ENCODE assay signal across 9 cellular contexts in the genomic region with DNA sequence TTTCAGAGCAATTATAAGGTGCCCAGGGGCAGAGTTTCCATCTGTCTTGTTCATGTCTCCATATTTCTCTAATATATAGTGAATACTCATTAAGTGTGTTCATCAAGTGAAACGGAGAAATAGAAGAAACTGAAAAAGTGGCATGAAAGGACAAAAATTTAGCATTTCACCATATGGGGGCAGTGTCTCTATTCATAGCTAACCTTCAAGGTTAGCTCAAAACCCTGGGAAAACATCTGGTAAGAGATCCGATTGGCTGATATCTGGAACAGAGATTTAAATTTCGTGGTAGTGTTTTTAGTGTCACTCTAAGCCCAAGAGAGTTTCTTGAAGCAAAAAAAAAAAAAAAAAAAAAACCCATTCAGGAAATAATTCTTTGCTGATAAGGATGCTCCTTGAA.
DNase-seq lines count a peak whose midpoint lies in the region; ATAC-seq, FAIRE-seq and TF ChIP-seq lines count a peak whose summit lies in the region.
"Had no signal": no experiment of that assay in that cellular context is flagged by ENCODE, and none has a peak within 500 bp of the region (broad histone marks: within the 10 kb centered on the region; RNA-seq: fewer than 3 reads in every experiment).

No MANE protein-coding gene starts in this region.

- no TSS peak for BruUV-seq in HepG2 (replicated peaks; lab: Mats Ljungman, UMichigan)

- CTCF ChIA-PET in HepG2 (lab: Yijun Ruan, JAX; ENCODE audit: low intra/inter-chr PET ratio, low total read pairs): interaction anchor here (1.4 kb wide), 1 partner anchor 154 kb away, joined by 3 read pairs; no protein-coding TSS in a partner anchor

- H2AFZ ChIP-seq in HepG2 (ENCODE audit: low read length): no peak overlapping the region

- H3K27me3 Mint-ChIP-seq in glutamatergic neuron (ENCODE audit: unreplicated experiment): no peaks in the 10 kb centered on the region

- no peak overlapping the region for H3K4me3 Mint-ChIP-seq in glutamatergic neuron (ENCODE audit: unreplicated experiment)

- TF ChIP-seq CTCF in HepG2 (CRISPR knock-in tag; IDR thresholded peaks at IDR 0.05) (peak; percentile 20; the same call in 1 of the 2 replicates), right lobe of liver (IDR thresholded peaks at IDR 0.05) (peak in 1 of 4 donors; percentile 12), upper lobe of right lung (IDR thresholded peaks at IDR 0.05) (peak; percentile 31), glutamatergic neuron (IDR thresholded peaks at IDR 0.05; ENCODE audit: partially characterized antibody, unreplicated experiment) (no peak)

- TF ChIP-seq POLR2A in HepG2 (IDR thresholded peaks at IDR 0.05; ENCODE audit: insufficient read depth in 1 of 2, low read depth in 2 of 2, low read length in 2 of 2) (no peak), right lobe of liver (IDR thresholded peaks at IDR 0.05) (no peak)

- FAIRE-seq in HepG2 (lab: Jason Lieb, UNC) (no peak), frontal cortex (lab: Jason Lieb, UNC) (no peak)
- FAIRE-seq: HTR-8/SVneo had no signal

- no peak overlapping the region for H3K27ac Mint-ChIP-seq in glutamatergic neuron (ENCODE audit: unreplicated experiment)

- no peak overlapping the region for H3K4me3 ChIP-seq in HepG2 (replicated peaks in 1 of 3; ENCODE audit: insufficient read depth in 1 of 3, low read depth in 2 of 3, low read length in 3 of 3)
- H3K4me3 ChIP-seq in right lobe of liver: no peak overlapping the region
- no peak overlapping the region for H3K4me3 ChIP-seq in upper lobe of right lung

- peak; percentile 51; the same call in 2 of the 3 replicates for ATAC-seq in HepG2
- no peak for ATAC-seq in right lobe of liver
- ATAC-seq in upper lobe of right lung: no peak
- no peak for ATAC-seq in GM18870 (IDR thresholded peaks at IDR 0.05; ENCODE audit: unreplicated experiment)

- H4K20me1 ChIP-seq in HepG2 (ENCODE audit: insufficient read depth, low read length): no peaks in the 10 kb centered on the region

- H3K27me3 ChIP-seq in HepG2 (ENCODE audit: control insufficient read depth in 1 of 2, insufficient read depth in 2 of 2, low read length in 2 of 2) (no peaks in the 10 kb centered on the region), right lobe of liver (peaks cover 0 to 8% of the 10 kb centered on the region in 2 donors), upper lobe of right lung (no peaks in the 10 kb centered on the region)

- POLR2A ChIA-PET in HepG2 (lab: Yijun Ruan, JAX): no interaction called here

- H3K36me3 Mint-ChIP-seq in glutamatergic neuron (ENCODE audit: unreplicated experiment): no peaks in the 10 kb centered on the region

- no peak overlapping the region for H3K27ac ChIP-seq in HepG2 (ENCODE audit: extremely low read length, insufficient read depth, low read length)
- H3K27ac ChIP-seq in right lobe of liver: no peak overlapping the region
- no peak overlapping the region for H3K27ac ChIP-seq in upper lobe of right lung

- no peaks in the 10 kb centered on the region for H3K4me1 Mint-ChIP-seq in glutamatergic neuron (ENCODE audit: low read depth, unreplicated experiment)

- no peak overlapping the region for H3K9ac ChIP-seq in HepG2 (ENCODE audit: insufficient read depth, low read depth, low read length)

- intact Hi-C loops in HepG2 (cut with micrococcal nuclease; ENCODE audit: unreplicated experiment) (no loop called here), right lobe of liver (cut with DNase I) (no loop called here), upper lobe of right lung (cut with DNase I) (no loop called here)

- DNase-seq in HepG2 (ENCODE audit: low spot score) (peak; percentile 39), right lobe of liver (no peak), NCI-H2171 treated with DMSO at 0.1 percent for 48 hours (lab: John Stamatoyannopoulos, UW) (peak; percentile 26), upper lobe of right lung (no peak), frontal cortex (ENCODE audit: low spot score in 2 of 2) (no peak), glutamatergic neuron (no peak)
- DNase-seq in central memory CD4-positive, alpha-beta T cell: peak; percentile 9

- H3K4me2 ChIP-seq in HepG2 (ENCODE audit: low read depth, low read length): no peak overlapping the region

- no peaks in the 10 kb centered on the region for H3K9me3 ChIP-seq in HepG2 (ENCODE audit: low read length)
- no peaks in the 10 kb centered on the region for H3K9me3 ChIP-seq in right lobe of liver
- no peaks in the 10 kb centered on the region for H3K9me3 ChIP-seq in upper lobe of right lung

- no peaks in the 10 kb centered on the region for H3K9me3 Mint-ChIP-seq in glutamatergic neuron (ENCODE audit: unreplicated experiment)

- TF ChIP-seq EP300 in HepG2 (IDR thresholded peaks at IDR 0.05; ENCODE audit: low read depth in 2 of 2, low read length in 2 of 2): no peak
- no peak for TF ChIP-seq EP300 in HepG2 (CRISPR knock-in tag; IDR thresholded peaks at IDR 0.05; ENCODE audit: borderline replicate concordance)

- H3K79me2 ChIP-seq in HepG2 (ENCODE audit: insufficient read depth, low read length): no peaks in the 10 kb centered on the region

- in situ Hi-C loops in HepG2 (cut with HindIII; ENCODE audit: extremely low pct_ligation_motif_present, low pct_unique_long_range_greater_than_20kb): no loop called here

- TF ChIP-seq RAD21 in HepG2 (CRISPR knock-in tag; IDR thresholded peaks at IDR 0.05): no peak

- H3K4me1 ChIP-seq in HepG2 (ENCODE audit: insufficient read depth, low read length) (no peaks in the 10 kb centered on the region), right lobe of liver (no peaks in the 10 kb centered on the region), upper lobe of right lung (no peaks in the 10 kb centered on the region)

- WGBS in HepG2 (ENCODE audit: low lambda C conversion rate): 5% methylated on average over 3 of the region's 3 CpGs
- 21% methylated on average over 3 of the region's 3 CpGs for WGBS in right lobe of liver (ENCODE audit: insufficient coverage, low coverage, low lambda C conversion rate, missing lambda C conversion rate)

- H3K36me3 ChIP-seq in HepG2 (replicated peaks in 1 of 2; ENCODE audit: control insufficient read depth in 1 of 2, insufficient read depth in 2 of 2, low read length in 2 of 2): no peaks in the 10 kb centered on the region
- H3K36me3 ChIP-seq in right lobe of liver: no peaks in the 10 kb centered on the region
- H3K36me3 ChIP-seq in upper lobe of right lung: no peaks in the 10 kb centered on the region

TF ChIP-seq in HepG2, 621 proteins besides CTCF, POLR2A, EP300 and RAD21:
- TF ChIP-seq, protein P1, sequence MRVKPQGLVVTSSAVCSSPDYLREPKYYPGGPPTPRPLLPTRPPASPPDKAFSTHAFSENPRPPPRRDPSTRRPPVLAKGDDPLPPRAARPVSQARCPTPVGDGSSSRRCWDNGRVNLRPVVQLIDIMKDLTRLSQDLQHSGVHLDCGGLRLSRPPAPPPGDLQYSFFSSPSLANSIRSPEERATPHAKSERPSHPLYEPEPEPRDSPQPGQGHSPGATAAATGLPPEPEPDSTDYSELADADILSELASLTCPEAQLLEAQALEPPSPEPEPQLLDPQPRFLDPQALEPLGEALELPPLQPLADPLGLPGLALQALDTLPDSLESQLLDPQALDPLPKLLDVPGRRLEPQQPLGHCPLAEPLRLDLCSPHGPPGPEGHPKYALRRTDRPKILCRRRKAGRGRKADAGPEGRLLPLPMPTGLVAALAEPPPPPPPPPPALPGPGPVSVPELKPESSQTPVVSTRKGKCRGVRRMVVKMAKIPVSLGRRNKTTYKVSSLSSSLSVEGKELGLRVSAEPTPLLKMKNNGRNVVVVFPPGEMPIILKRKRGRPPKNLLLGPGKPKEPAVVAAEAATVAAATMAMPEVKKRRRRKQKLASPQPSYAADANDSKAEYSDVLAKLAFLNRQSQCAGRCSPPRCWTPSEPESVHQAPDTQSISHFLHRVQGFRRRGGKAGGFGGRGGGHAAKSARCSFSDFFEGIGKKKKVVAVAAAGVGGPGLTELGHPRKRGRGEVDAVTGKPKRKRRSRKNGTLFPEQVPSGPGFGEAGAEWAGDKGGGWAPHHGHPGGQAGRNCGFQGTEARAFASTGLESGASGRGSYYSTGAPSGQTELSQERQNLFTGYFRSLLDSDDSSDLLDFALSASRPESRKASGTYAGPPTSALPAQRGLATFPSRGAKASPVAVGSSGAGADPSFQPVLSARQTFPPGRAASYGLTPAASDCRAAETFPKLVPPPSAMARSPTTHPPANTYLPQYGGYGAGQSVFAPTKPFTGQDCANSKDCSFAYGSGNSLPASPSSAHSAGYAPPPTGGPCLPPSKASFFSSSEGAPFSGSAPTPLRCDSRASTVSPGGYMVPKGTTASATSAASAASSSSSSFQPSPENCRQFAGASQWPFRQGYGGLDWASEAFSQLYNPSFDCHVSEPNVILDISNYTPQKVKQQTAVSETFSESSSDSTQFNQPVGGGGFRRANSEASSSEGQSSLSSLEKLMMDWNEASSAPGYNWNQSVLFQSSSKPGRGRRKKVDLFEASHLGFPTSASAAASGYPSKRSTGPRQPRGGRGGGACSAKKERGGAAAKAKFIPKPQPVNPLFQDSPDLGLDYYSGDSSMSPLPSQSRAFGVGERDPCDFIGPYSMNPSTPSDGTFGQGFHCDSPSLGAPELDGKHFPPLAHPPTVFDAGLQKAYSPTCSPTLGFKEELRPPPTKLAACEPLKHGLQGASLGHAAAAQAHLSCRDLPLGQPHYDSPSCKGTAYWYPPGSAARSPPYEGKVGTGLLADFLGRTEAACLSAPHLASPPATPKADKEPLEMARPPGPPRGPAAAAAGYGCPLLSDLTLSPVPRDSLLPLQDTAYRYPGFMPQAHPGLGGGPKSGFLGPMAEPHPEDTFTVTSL (CRISPR knock-in tag; IDR thresholded peaks at IDR 0.05; ENCODE audit: borderline replicate concordance): no peak
- TF ChIP-seq STAG1 (CRISPR knock-in tag; IDR thresholded peaks at IDR 0.05): peak; percentile 10; the same call in 1 of the 2 replicates
TF ChIP-seq in HepG2: peak in this region for 1.

Comparison
In these comparisons a context has a peak if more than half of its experiments do, and no peak if none do; other contexts are left out.
1. DNase-seq: peak in HepG2 (single experiment), NCI-H2171 treated with DMSO at 0.1 percent for 48 hours (single experiment) and central memory CD4-positive, alpha-beta T cell (single experiment); none in right lobe of liver (0 of 3), upper lobe of right lung (single experiment), frontal cortex (0 of 2) and glutamatergic neuron (single experiment).